ENCODE assay signal across 1 cellular context in the genomic region with DNA sequence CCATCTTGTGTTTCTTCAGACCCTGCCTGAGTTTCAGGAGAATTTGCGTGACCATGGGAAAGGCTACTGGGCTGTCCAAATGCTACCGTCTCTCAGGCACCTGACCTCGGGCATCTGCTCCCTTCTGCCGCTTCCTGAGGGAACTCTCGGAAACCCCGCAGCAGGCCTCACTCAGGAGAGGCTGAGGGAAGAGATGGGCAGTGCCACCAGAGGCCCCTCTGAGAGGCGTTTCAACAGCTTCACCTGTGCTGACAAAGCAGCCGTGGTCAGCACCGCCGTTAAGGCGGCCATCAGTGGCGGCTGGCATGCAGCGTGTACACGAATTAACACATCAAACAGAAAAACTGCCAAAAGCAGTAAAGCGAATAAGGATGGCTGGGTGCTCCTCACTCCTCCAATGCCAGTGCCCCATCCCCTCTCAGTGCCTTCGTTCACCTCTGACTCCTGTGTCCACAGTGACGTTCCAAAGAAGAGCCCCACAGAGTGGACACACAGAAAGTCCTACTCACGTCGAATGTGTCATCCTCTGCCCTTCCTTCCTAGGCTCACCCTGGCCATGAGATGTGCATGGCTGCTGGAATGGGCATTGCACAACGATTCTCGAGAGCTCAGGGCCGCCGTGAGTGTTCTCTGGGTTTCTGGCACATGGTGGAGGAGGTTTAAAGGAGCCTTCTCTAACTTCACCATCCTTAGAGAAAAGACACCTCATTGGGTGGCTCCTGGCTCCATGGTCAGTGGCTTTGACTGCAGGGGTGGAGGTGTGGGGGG.
TF ChIP-seq lines count a peak whose summit lies in the region.

No MANE protein-coding gene starts in this region.

TF ChIP-seq in IMR-90, 13 proteins besides CTCF, POLR2A, EP300 and RAD21:
- TF ChIP-seq SMC3 (IDR thresholded peaks at IDR 0.05; ENCODE audit: low read depth, low read length) (no peak), RFX5 (IDR thresholded peaks at IDR 0.05; ENCODE audit: low read depth, low read length) (no peak), MAZ (IDR thresholded peaks at IDR 0.05; ENCODE audit: borderline replicate concordance, low read depth, low read length) (no peak), MAFK (IDR thresholded peaks at IDR 0.05; ENCODE audit: low read depth, low read length) (no peak), CEBPB (IDR thresholded peaks at IDR 0.05; ENCODE audit: low read depth, low read length) (peak; percentile 74; the same call in 1 of the 2 replicates)
